In genomic region chr9:133874061-133874638, GRCh38 we compare ENCODE assay signal across 10 cellular contexts.
A peak's percentile ranks its signal among the peaks of the same experiment; 100 is the strongest.
DNase-seq lines count a peak whose midpoint lies in the region; ATAC-seq, FAIRE-seq and TF ChIP-seq lines count a peak whose summit lies in the region.
"Had no signal": no experiment of that assay in that cellular context is flagged by ENCODE, and none has a peak within 500 bp of the region (broad histone marks: within the 10 kb centered on the region; RNA-seq: fewer than 3 reads in every experiment).

No MANE protein-coding gene starts in this region.

- no peaks in the 10 kb centered on the region for H3K9me3 ChIP-seq in heart right ventricle
- H3K9me3 ChIP-seq: left ventricle myocardium inferior had no signal

- intact Hi-C loops in heart right ventricle (cut with DNase I) = no loop called here
- intact Hi-C loops in Right ventricle myocardium inferior (cut with DNase I) = no loop called here

- 88 to 97% methylated on average over 14 of the region's 14 CpGs for WGBS in heart right ventricle, 2 donors

- H3K4me3 Mint-ChIP-seq in nephron = peak overlapping the region in 1 of 3 experiments; percentile 42

- H3K9me3 Mint-ChIP-seq in nephron = no peaks in the 10 kb centered on the region

- H3K4me1 Mint-ChIP-seq in nephron = peaks cover 42% of the 10 kb centered on the region

- H3K27me3 Mint-ChIP-seq in nephron (ENCODE audit: low read depth) = no peaks in the 10 kb centered on the region

- TF ChIP-seq CTCF in C4-2B (conservative IDR thresholded peaks at IDR 0.05) = no peak
- TF ChIP-seq CTCF in LNCaP clone FGC (IDR thresholded peaks at IDR 0.05; ENCODE audit: control insufficient read depth, extremely low read depth, insufficient read depth) = no peak
- no peak for TF ChIP-seq CTCF in bronchial epithelial cell (IDR thresholded peaks at IDR 0.05; ENCODE audit: insufficient read depth, low read length, severe bottlenecking)
- no peak for TF ChIP-seq CTCF in nephron (IDR thresholded peaks at IDR 0.05; ENCODE audit: unreplicated experiment in 3 of 3)
- TF ChIP-seq CTCF in heart right ventricle (IDR thresholded peaks at IDR 0.05) = no peak

- H3K36me3 Mint-ChIP-seq in nephron (ENCODE audit: low read depth) = no peaks in the 10 kb centered on the region

- H3K27ac ChIP-seq in C4-2B (peak overlapping the region; percentile 41), heart right ventricle (no peak overlapping the region)
- H3K27ac ChIP-seq: left ventricle myocardium inferior had no signal

- no peak overlapping the region for H3K4me3 ChIP-seq in LNCaP clone FGC (ENCODE audit: low read depth, low read length)
- H3K4me3 ChIP-seq in bronchial epithelial cell (ENCODE audit: low read depth, low read length) = no peak overlapping the region
- no peak overlapping the region for H3K4me3 ChIP-seq in heart right ventricle
- H3K4me3 ChIP-seq: left ventricle myocardium inferior had no signal

- peak; percentile 52 for DNase-seq in LNCaP clone FGC (ENCODE audit: low read depth)
- peak; percentile 99 for DNase-seq in bronchial epithelial cell (ENCODE audit: low read depth)
- DNase-seq in anterior cingulate cortex (lab: John Stamatoyannopoulos, UW) = no peak
- no peak for DNase-seq in heart right ventricle
- DNase-seq in Right ventricle myocardium inferior (ENCODE audit: missing footprints) = no peak
- DNase-seq: GF-D8, left ventricle myocardium inferior had no signal

- H3K36me3 ChIP-seq in bronchial epithelial cell (ENCODE audit: control insufficient read depth, insufficient read depth, low read length) (no peaks in the 10 kb centered on the region), heart right ventricle (no peaks in the 10 kb centered on the region)
- H3K36me3 ChIP-seq: left ventricle myocardium inferior had no signal

- peaks cover 0 to 6% (median 0%) of the 10 kb centered on the region in 9 donors for H3K4me1 ChIP-seq in heart right ventricle

- FAIRE-seq in bronchial epithelial cell (lab: Jason Lieb, UNC) = peak; percentile 40

- H3K27ac Mint-ChIP-seq in nephron = peak overlapping the region; percentile 67 to 94 (median 90)

- ATAC-seq in heart right ventricle (no peak), GM21528 (IDR thresholded peaks at IDR 0.05; ENCODE audit: low FRiP score, unreplicated experiment) (no peak), Right ventricle myocardium inferior (no peak)

- H3K27me3 ChIP-seq in bronchial epithelial cell (ENCODE audit: control insufficient read depth, insufficient read depth, low read length) (no peaks in the 10 kb centered on the region), heart right ventricle (no peaks in the 10 kb centered on the region)

Comparison
In these comparisons a context has a peak if more than half of its experiments do, and no peak if none do; other contexts are left out.
1. DNase-seq: peak in LNCaP clone FGC (single experiment) and bronchial epithelial cell (single experiment); none in anterior cingulate cortex (0 of 58), heart right ventricle (0 of 2) and Right ventricle myocardium inferior (single experiment).